8 cellular contexts compared by ENCODE assay signal in the genomic region with DNA sequence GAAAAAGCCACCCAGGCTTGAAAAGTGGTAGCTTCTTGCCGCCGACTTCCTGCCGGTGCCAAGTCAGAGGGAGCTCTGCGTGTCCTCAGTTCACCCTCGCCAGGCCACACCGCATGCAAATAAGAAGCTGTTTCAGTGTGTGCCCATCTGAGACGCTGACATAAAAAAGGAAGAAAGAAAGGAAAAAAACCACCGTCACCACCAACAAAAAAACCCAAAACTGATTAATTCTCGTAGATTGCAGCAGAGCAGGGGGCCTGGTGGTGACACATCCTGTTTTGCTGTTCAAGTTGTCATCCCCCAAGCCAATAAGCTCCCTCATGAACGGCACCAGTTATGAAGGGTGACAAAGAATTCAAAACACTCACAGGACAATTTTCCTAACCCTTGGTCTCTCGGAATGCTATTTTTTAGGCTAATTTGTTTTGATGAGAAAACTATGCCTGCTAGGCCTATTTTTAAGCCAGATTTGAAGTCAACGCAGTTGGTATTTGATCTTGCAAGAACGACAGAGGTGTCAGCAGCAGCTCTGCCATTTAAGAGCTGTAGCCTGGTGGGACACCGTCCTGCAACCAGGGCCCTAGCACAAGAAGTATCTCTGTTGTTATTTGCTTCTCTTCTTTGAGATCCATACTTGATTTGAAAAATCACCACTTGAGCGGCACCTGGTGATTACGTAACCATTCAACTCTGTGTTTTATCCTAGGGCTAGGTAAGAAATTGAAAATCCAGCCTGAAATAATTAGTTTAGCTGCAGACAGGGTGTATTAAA.
DNase-seq lines count a peak whose midpoint lies in the region; ATAC-seq and TF ChIP-seq lines count a peak whose summit lies in the region.

No MANE protein-coding gene starts in this region.

- in situ Hi-C loops in mammary epithelial cell (cut with MboI; ENCODE audit: low sequenced_read_pairs in 2 of 2) = no loop called here

- no peak for TF ChIP-seq CTCF in CD4-positive, alpha-beta T cell (IDR thresholded peaks at IDR 0.05)
- TF ChIP-seq CTCF in epithelial cell of proximal tubule (conservative IDR thresholded peaks at IDR 0.05; ENCODE audit: low read depth, low read length) = no peak
- no peak for TF ChIP-seq CTCF in nephron progenitor cell (IDR thresholded peaks at IDR 0.05)
- no peak for TF ChIP-seq CTCF in mammary epithelial cell (conservative IDR thresholded peaks at IDR 0.05 in 1 of 2, IDR thresholded peaks at IDR 0.05 in 1 of 2; ENCODE audit: extremely low read depth in 1 of 2, insufficient read depth in 1 of 2, low read depth in 1 of 2, low read length in 2 of 2)

- no peaks in the 10 kb centered on the region for H4K20me1 ChIP-seq in mammary epithelial cell (ENCODE audit: insufficient read depth, low read length)

- no peaks in the 10 kb centered on the region for H3K9me3 ChIP-seq in CD4-positive, alpha-beta T cell (ENCODE audit: control insufficient read depth, low read length)
- H3K9me3 ChIP-seq in KOPT-K1 (ENCODE audit: insufficient read depth, low read length, poor library complexity, severe bottlenecking) (peaks cover 4% of the 10 kb centered on the region), mammary epithelial cell (replicated peaks; ENCODE audit: insufficient read depth, low read length) (no peaks in the 10 kb centered on the region)

- H3K36me3 ChIP-seq in KOPT-K1 (ENCODE audit: insufficient read depth, low read length) (no peaks in the 10 kb centered on the region), rectal smooth muscle tissue (ENCODE audit: control insufficient read depth, insufficient read depth, low read length) (no peaks in the 10 kb centered on the region), mammary epithelial cell (ENCODE audit: insufficient read depth, low read length) (no peaks in the 10 kb centered on the region)

- H3K4me1 ChIP-seq in rectal smooth muscle tissue (ENCODE audit: control insufficient read depth, insufficient read depth, low read length) (no peaks in the 10 kb centered on the region), mammary epithelial cell (ENCODE audit: insufficient read depth, low read length) (no peaks in the 10 kb centered on the region)

- H3K9me3 Mint-ChIP-seq in CD4-positive, alpha-beta T cell = peaks cover 3% of the 10 kb centered on the region
- H3K9me3 Mint-ChIP-seq in nephron progenitor cell = peaks cover 5% of the 10 kb centered on the region

- H2AFZ ChIP-seq in mammary epithelial cell (ENCODE audit: low read depth, low read length) = no peak overlapping the region

- H3K27ac Mint-ChIP-seq in CD4-positive, alpha-beta T cell = peak overlapping the region; percentile 92
- H3K27ac Mint-ChIP-seq in nephron progenitor cell = no peak overlapping the region

- peak overlapping the region; percentile 72 for H3K4me3 Mint-ChIP-seq in CD4-positive, alpha-beta T cell
- H3K4me3 Mint-ChIP-seq in nephron progenitor cell = no peak overlapping the region

- peak; percentile 89 for ATAC-seq in CD4-positive, alpha-beta T cell (ENCODE audit: poor library complexity)
- peak; percentile 91 for ATAC-seq in GM21515 (IDR thresholded peaks at IDR 0.05; ENCODE audit: unreplicated experiment)

- no peak overlapping the region for H3K4me2 ChIP-seq in mammary epithelial cell (ENCODE audit: insufficient read depth, low read depth, low read length)

- peak overlapping the region; percentile 80 for H3K27ac ChIP-seq in CD4-positive, alpha-beta T cell (ENCODE audit: low read depth, low read length)
- H3K27ac ChIP-seq in KOPT-K1 (ENCODE audit: low read depth, low read length, poor library complexity, severe bottlenecking) (peak overlapping the region; percentile 80), rectal smooth muscle tissue (ENCODE audit: low read depth, low read length) (peak overlapping the region; percentile 2), mammary epithelial cell (ENCODE audit: insufficient read depth, low read depth, low read length) (no peak overlapping the region)

- H3K9ac ChIP-seq in rectal smooth muscle tissue (ENCODE audit: low read length) = no peak overlapping the region
- no peak overlapping the region for H3K9ac ChIP-seq in mammary epithelial cell (ENCODE audit: insufficient read depth, low read length)

- intact Hi-C loops in CD4-positive, alpha-beta T cell (cut with DNase I, micrococcal nuclease) = loop anchor here (1.0 to 10.0 kb wide), 8 partner anchors 34 to 147 kb away; partner anchors contain the start of gene PFKFB3 (in 1 of the 2)
- intact Hi-C loops in mammary epithelial cell (cut with micrococcal nuclease) = no loop called here

- no peaks in the 10 kb centered on the region for H3K79me2 ChIP-seq in mammary epithelial cell (ENCODE audit: insufficient read depth, low read length)

- dilution Hi-C loops in mammary epithelial cell (cut with HindIII; ENCODE audit: low sequenced_read_pairs) = no loop called here

- H3K4me1 Mint-ChIP-seq in CD4-positive, alpha-beta T cell (ENCODE audit: low read depth) = peaks cover 59% of the 10 kb centered on the region
- no peaks in the 10 kb centered on the region for H3K4me1 Mint-ChIP-seq in nephron progenitor cell

- H3K36me3 Mint-ChIP-seq in CD4-positive, alpha-beta T cell (ENCODE audit: low read depth) = no peaks in the 10 kb centered on the region
- no peaks in the 10 kb centered on the region for H3K36me3 Mint-ChIP-seq in nephron progenitor cell (ENCODE audit: low read depth)

- CTCF ChIA-PET in CD4-positive, alpha-beta T cell (lab: Charles Lee) = interaction anchor here (0.6 to 7.7 kb wide), 12 partner anchors 13 to 146 kb away, joined by 3 to 36 read pairs (median 4); partner anchors contain the start of gene PFKFB3
- CTCF ChIA-PET in mammary epithelial cell (lab: Charles Lee; ENCODE audit: low non-redundant PET) = no interaction called here

- peak overlapping the region; percentile 7 for H3K4me3 ChIP-seq in epithelial cell of proximal tubule (ENCODE audit: low read depth, low read length)
- H3K4me3 ChIP-seq in rectal smooth muscle tissue (ENCODE audit: low read length) = no peak overlapping the region
- no peak overlapping the region for H3K4me3 ChIP-seq in mammary epithelial cell (replicated peaks in 1 of 3; ENCODE audit: insufficient read depth in 1 of 3, low read depth in 2 of 3, low read length in 3 of 3)

- peak; percentile 67 to 91 (median 78) for DNase-seq in CD4-positive, alpha-beta T cell
- peak; percentile 79 to 83 for DNase-seq in activated CD4-positive, alpha-beta T cell treated with anti-CD3 and anti-CD28 coated beads, Interleukin-2, amount 50 U/mL, for 4 hours
- peak; percentile 67 for DNase-seq in epithelial cell of proximal tubule (ENCODE audit: low read depth)
- DNase-seq in nephron progenitor cell = no peak
- DNase-seq in mammary epithelial cell = no peak

- H3K27me3 Mint-ChIP-seq in CD4-positive, alpha-beta T cell = no peaks in the 10 kb centered on the region
- H3K27me3 Mint-ChIP-seq in nephron progenitor cell (ENCODE audit: low read depth, poor library complexity) = peaks cover 14% of the 10 kb centered on the region

- WGBS in mammary epithelial cell (ENCODE audit: low coverage, missing lambda C conversion rate) = 78% methylated on average over 16 of the region's 16 CpGs

- POLR2A ChIA-PET in CD4-positive, alpha-beta T cell (lab: Charles Lee) = interaction anchor here (0.6 to 3.2 kb wide), 58 partner anchors 8 to 1699 kb away, joined by 3 to 74 read pairs (median 4); partner anchors contain the start of genes ANKRD16, ATP5F1C, FBH1 and GDI2

- no TSS peak for BruUV-seq in mammary epithelial cell (replicated peaks; lab: Mats Ljungman, UMichigan)

- H3K27me3 ChIP-seq in CD4-positive, alpha-beta T cell (ENCODE audit: control insufficient read depth, insufficient read depth, low read length) = no peaks in the 10 kb centered on the region
- H3K27me3 ChIP-seq in rectal smooth muscle tissue (ENCODE audit: control insufficient read depth, insufficient read depth, low read length) (no peaks in the 10 kb centered on the region), mammary epithelial cell (ENCODE audit: insufficient read depth, low read length) (no peaks in the 10 kb centered on the region)

Comparison
In these comparisons a context has a peak if more than half of its experiments do, and no peak if none do; other contexts are left out.
1. DNase-seq: peak in CD4-positive, alpha-beta T cell (10 of 10), activated CD4-positive, alpha-beta T cell treated with anti-CD3 and anti-CD28 coated beads, Interleukin-2, amount 50 U/mL, for 4 hours (2 of 2) and epithelial cell of proximal tubule (single experiment); none in nephron progenitor cell (single experiment) and mammary epithelial cell (single experiment).